Comparison of ENCODE assay signal across 22 cellular contexts in the genomic region with DNA sequence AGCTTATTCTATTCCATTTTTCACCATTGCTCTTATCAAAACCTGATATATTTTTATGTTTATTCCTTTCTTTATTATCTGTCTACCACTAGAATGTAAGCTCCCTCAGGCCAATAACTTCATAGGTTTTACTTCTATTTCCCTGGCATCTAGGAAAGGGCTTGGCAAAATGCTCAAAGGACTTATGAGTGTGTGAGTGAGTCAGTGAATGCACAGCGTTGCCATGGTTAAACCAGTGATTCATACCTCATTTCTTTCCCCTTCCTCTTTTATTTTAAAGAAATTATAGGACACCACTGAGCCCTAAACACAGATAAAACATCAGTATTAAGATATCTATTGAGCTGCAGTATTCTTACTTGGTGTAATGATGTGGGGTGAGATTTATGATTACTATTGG.
DNase-seq lines count a peak whose midpoint lies in the region; TF ChIP-seq lines count a peak whose summit lies in the region.
"Had no signal": no experiment of that assay in that cellular context is flagged by ENCODE, and none has a peak within 500 bp of the region (broad histone marks: within the 10 kb centered on the region; RNA-seq: fewer than 3 reads in every experiment).

No MANE protein-coding gene starts in this region.

- no peak for TF ChIP-seq POLR2A in tibial nerve (IDR thresholded peaks at IDR 0.05)

- H3K27me3 ChIP-seq in tibial nerve: no peaks in the 10 kb centered on the region
- H3K27me3 ChIP-seq: colonic mucosa, upper lobe of right lung had no signal

- no peak for TF ChIP-seq EP300 in tibial nerve (IDR thresholded peaks at IDR 0.05)

- H3K9me3 ChIP-seq in tibial nerve: no peaks in the 10 kb centered on the region
- H3K9me3 ChIP-seq: colonic mucosa, upper lobe of right lung had no signal

- H3K36me3 ChIP-seq in tibial nerve: no peaks in the 10 kb centered on the region
- H3K36me3 ChIP-seq: colonic mucosa, upper lobe of right lung had no signal

- DNase-seq in HFF-Myc (ENCODE audit: extremely low read depth, low read depth) (peak; percentile 32), RKO (ENCODE audit: low spot score) (peak; percentile 37), epithelial cell of esophagus (ENCODE audit: low read depth) (peak; percentile 78), kidney tubule cell (ENCODE audit: low spot score) (peak; percentile 58), NCI-H510A (lab: John Stamatoyannopoulos, UW) (no peak), tibial nerve (ENCODE audit: low spot score in 2 of 2) (no peak)
- no peak for DNase-seq in stimulated activated CD4-positive, alpha-beta T cell treated with anti-CD3 and anti-CD28 coated beads, Interleukin-15, amount 100 ng/mL, for 24 hours
- DNase-seq: activated CD8-positive, alpha-beta T cell treated with anti-CD3 and anti-CD28 coated beads, Interleukin-2, amount 10 ng/mL, durations not matched to agents 7 days and 5 days; activated naive CD4-positive, alpha-beta T cell treated with Interleukin-2 at 50 U/mL for 16 hours; activated T-cell treated with anti-CD3 and anti-CD28 coated beads, Interleukin-2, amount 50 U/mL, for 24 hours; aorta; colonic mucosa; COR-L47; endodermal cell; kidney; mesendoderm; naive B cell; NCI-H1694 treated with DMSO at 0.1 percent for 48 hours; NCI-H2227 treated with DMSO at 0.1 percent for 48 hours; PC-9; upper lobe of right lung had no signal

- H3K4me1 ChIP-seq in tibial nerve: no peaks in the 10 kb centered on the region
- H3K4me1 ChIP-seq: colonic mucosa, upper lobe of right lung had no signal

- 87 to 95% methylated on average over 1 of the region's 1 CpG for WGBS in tibial nerve, 2 donors

- TF ChIP-seq CTCF in HFF-Myc (IDR thresholded peaks at IDR 0.05; ENCODE audit: low read depth, low read length, missing control alignments): no peak
- no peak for TF ChIP-seq CTCF in epithelial cell of esophagus (IDR thresholded peaks at IDR 0.05; ENCODE audit: insufficient read depth, low read depth, low read length, missing control alignments)
- no peak for TF ChIP-seq CTCF in tibial nerve (IDR thresholded peaks at IDR 0.05)

- no peak overlapping the region for H3K4me3 ChIP-seq in HFF-Myc (replicated peaks; ENCODE audit: low read depth, low read length)
- no peak overlapping the region for H3K4me3 ChIP-seq in epithelial cell of esophagus (ENCODE audit: low read length)
- H3K4me3 ChIP-seq in tibial nerve: no peak overlapping the region
- H3K4me3 ChIP-seq: colonic mucosa, PC-9, SK-N-MC, upper lobe of right lung had no signal

- no peak overlapping the region for H3K27ac ChIP-seq in tibial nerve
- H3K27ac ChIP-seq: colonic mucosa, PC-9, SK-N-MC, upper lobe of right lung had no signal

Comparison
In these comparisons a context has a peak if more than half of its experiments do, and no peak if none do; other contexts are left out.
1. DNase-seq: peak in HFF-Myc (single experiment), RKO (single experiment), epithelial cell of esophagus (single experiment) and kidney tubule cell (single experiment); none in NCI-H510A (single experiment), tibial nerve (0 of 2) and stimulated activated CD4-positive, alpha-beta T cell treated with anti-CD3 and anti-CD28 coated beads, Interleukin-15, amount 100 ng/mL, for 24 hours (single experiment).